1 cellular context compared by ENCODE assay signal in the genomic region with DNA sequence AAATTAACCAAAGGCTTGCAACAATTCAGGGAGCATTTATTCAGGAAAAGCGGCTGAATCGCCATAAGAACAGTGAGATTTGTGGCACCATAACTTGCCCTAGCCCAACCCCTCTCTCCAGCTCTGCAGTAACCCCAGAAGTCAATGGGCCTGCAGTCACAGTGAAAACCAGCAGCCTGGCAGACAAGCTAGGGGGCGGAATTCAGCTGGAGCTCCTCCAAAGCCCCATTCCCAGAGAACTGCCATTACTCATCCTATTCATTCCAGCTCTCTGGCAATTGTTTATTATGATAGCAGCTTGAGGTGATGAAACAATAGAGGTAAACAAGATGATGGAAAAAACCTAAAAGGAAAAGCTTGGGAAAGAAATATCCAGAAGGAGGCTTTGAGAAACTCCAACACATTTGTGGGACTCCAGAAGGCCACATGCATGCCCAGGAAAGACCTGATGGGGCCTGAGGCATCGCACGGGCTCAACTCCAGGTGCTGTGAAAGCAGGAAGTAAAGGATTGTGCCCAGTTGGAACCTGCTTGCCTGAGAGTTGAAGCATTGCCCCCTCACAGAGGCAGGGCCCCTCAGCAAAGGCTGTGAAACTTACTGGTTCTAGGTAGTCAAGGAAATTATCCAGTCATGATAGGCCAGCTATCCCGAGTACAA.
A peak's percentile ranks its signal among the peaks of the same experiment; 100 is the strongest.
TF ChIP-seq lines count a peak whose summit lies in the region.

No MANE protein-coding gene starts in this region.

TF ChIP-seq in IMR-90, 13 proteins besides CTCF, POLR2A, EP300 and RAD21 (continued from another document):
- TF ChIP-seq RCOR1 (IDR thresholded peaks at IDR 0.05; ENCODE audit: insufficient replicate concordance, low read length) (peak; percentile 89), MAFK (IDR thresholded peaks at IDR 0.05; ENCODE audit: low read depth, low read length) (no peak), RFX5 (IDR thresholded peaks at IDR 0.05; ENCODE audit: low read depth, low read length) (0 out of 2 replicates have a peak, but pooled peaks have one; percentile 12), CHD1 (IDR thresholded peaks at IDR 0.05; ENCODE audit: low read depth, low read length) (no peak), FOS (IDR thresholded peaks at IDR 0.05; ENCODE audit: low read depth, low read length) (peak; percentile 52; the same call in 1 of the 2 replicates)
- TF ChIP-seq, protein P1, sequence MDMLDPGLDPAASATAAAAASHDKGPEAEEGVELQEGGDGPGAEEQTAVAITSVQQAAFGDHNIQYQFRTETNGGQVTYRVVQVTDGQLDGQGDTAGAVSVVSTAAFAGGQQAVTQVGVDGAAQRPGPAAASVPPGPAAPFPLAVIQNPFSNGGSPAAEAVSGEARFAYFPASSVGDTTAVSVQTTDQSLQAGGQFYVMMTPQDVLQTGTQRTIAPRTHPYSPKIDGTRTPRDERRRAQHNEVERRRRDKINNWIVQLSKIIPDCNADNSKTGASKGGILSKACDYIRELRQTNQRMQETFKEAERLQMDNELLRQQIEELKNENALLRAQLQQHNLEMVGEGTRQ (IDR thresholded peaks at IDR 0.05; ENCODE audit: low read depth, low read length): no peak
